27 cellular contexts compared by ENCODE assay signal in genomic region chr12:48237048-48237630, GRCh38. TPM values are rescaled to one million over a fixed set of nuclear protein-coding genes. Genes with fewer than 3 reads are reported as not detected.
DNase-seq lines count a peak whose midpoint lies in the region; ATAC-seq and TF ChIP-seq lines count a peak whose summit lies in the region.
"Had no signal": no experiment of that assay in that cellular context is flagged by ENCODE, and none has a peak within 500 bp of the region (broad histone marks: within the 10 kb centered on the region; RNA-seq: fewer than 3 reads in every experiment).

No MANE protein-coding gene starts in this region.

- no peak overlapping the region for H3K4me2 ChIP-seq in GM23338

- H3K27me3 ChIP-seq in GM23338 (ENCODE audit: insufficient read depth) (no peaks in the 10 kb centered on the region), testis (no peaks in the 10 kb centered on the region)

- TF ChIP-seq CTCF in GM23338 (conservative IDR thresholded peaks at IDR 0.05; ENCODE audit: low read depth in 2 of 2) (no peak), testis (IDR thresholded peaks at IDR 0.05) (no peak)

- intact Hi-C loops in testis (cut with DNase I; ENCODE audit: low total_unique reads): no loop called here

- ATAC-seq in GM23338: no peak

- no peaks in the 10 kb centered on the region for H3K79me2 ChIP-seq in GM23338 (replicated peaks; ENCODE audit: insufficient read depth)

- H3K27ac Mint-ChIP-seq in GM23338: no peak overlapping the region
- H3K27ac Mint-ChIP-seq: IgD-negative memory B cell had no signal

- H3K36me3 Mint-ChIP-seq in GM23338 (ENCODE audit: low read depth): no peaks in the 10 kb centered on the region
- H3K36me3 Mint-ChIP-seq: CD4-positive, alpha-beta memory T cell; IgD-negative memory B cell had no signal

- H4K20me1 ChIP-seq in GM23338 (replicated peaks; ENCODE audit: insufficient read depth): no peaks in the 10 kb centered on the region

- H3K27me3 Mint-ChIP-seq in GM23338 (ENCODE audit: insufficient read depth, low read depth, poor library complexity): no peaks in the 10 kb centered on the region

- H3K9me3 ChIP-seq in mesodermal cell (ENCODE audit: control insufficient read depth, low read length) (peaks cover 4% of the 10 kb centered on the region), testis (no peaks in the 10 kb centered on the region)
- H3K9me3 ChIP-seq: HAP-1 had no signal

- H3K4me1 ChIP-seq in GM23338 (ENCODE audit: insufficient read depth) (peaks cover 6% of the 10 kb centered on the region; the same call in 1 of the 2 replicates), mesodermal cell (ENCODE audit: control insufficient read depth, insufficient read depth, low read length, poor library complexity, severe bottlenecking) (no peaks in the 10 kb centered on the region), testis (peaks cover 7% of the 10 kb centered on the region)
- H3K4me1 ChIP-seq: HAP-1 had no signal

- no peaks in the 10 kb centered on the region for H3K9me2 ChIP-seq in GM23338 (ENCODE audit: insufficient read depth)

- peaks cover 6% of the 10 kb centered on the region for H3K4me1 Mint-ChIP-seq in GM23338
- H3K4me1 Mint-ChIP-seq: CD4-positive, alpha-beta memory T cell; IgD-negative memory B cell had no signal

- H3K4me3 ChIP-seq in GM23338 (no peak overlapping the region), mesodermal cell (ENCODE audit: extremely low read depth, insufficient read depth, low read length, poor library complexity, severe bottlenecking) (no peak overlapping the region), testis (no peak overlapping the region)
- H3K4me3 ChIP-seq: HAP-1 had no signal

- H3K27ac ChIP-seq in GM23338 (ENCODE audit: low read depth) (no peak overlapping the region), mesodermal cell (ENCODE audit: low read depth, low read length, severe bottlenecking) (peak overlapping the region; percentile 20), testis (peak overlapping the region; percentile 38 to 60)
- H3K27ac ChIP-seq: HL-60 had no signal

- H2AFZ ChIP-seq in GM23338: peak overlapping the region; percentile 2; the same call in 1 of the 2 replicates

- no peaks in the 10 kb centered on the region for H3K36me3 ChIP-seq in GM23338 (ENCODE audit: insufficient read depth)
- H3K36me3 ChIP-seq in mesodermal cell (ENCODE audit: control insufficient read depth, insufficient read depth, low read length): no peaks in the 10 kb centered on the region
- H3K36me3 ChIP-seq in testis (ENCODE audit: low read depth, missing control alignments): no peaks in the 10 kb centered on the region
- H3K36me3 ChIP-seq: HAP-1 had no signal

- DNase-seq in GM23338 (ENCODE audit: low spot score) (peak; percentile 48), amniotic epithelial cell (ENCODE audit: low read depth) (peak; percentile 18), testis (peak; percentile 60), nucleus accumbens (lab: John Stamatoyannopoulos, UW) (no peak), NCI-H2171 (lab: John Stamatoyannopoulos, UW) (no peak), foreskin melanocyte (no peak)
- no peak for DNase-seq in activated naive CD4-positive, alpha-beta T cell treated with anti-CD3 and anti-CD28 coated beads, Interleukin-2, amount 50 U/mL, for 16 hours
- DNase-seq: C1 segment of cervical spinal cord; Calu3; CD4-positive, alpha-beta memory T cell; GOT3; NCI-H1048; NCI-H1417; NCI-H1694; NCI-H2029 treated with DMSO at 0.1 percent for 48 hours; NCI-H2227 treated with DMSO at 0.1 percent for 48 hours; NCI-H526 treated with DMSO at 0.1 percent for 48 hours; Right ventricle myocardium superior; RPMI8226 had no signal

- H3K9me3 Mint-ChIP-seq in GM23338: 0 out of 3 replicates have a peak, but pooled peaks cover 9% of the 10 kb centered on the region

- no peaks in the 10 kb centered on the region for H3F3A ChIP-seq in GM23338 (replicated peaks; ENCODE audit: low read depth)

- no peak for TF ChIP-seq POLR2A in testis (IDR thresholded peaks at IDR 0.05)

- 78 to 82% methylated on average over 4 of the region's 5 CpGs for WGBS in mesodermal cell (ENCODE audit: insufficient coverage in 2 of 2), 2 experiments
- 51 to 55% methylated on average over 5 of the region's 5 CpGs for WGBS in testis, 2 donors

- no peak overlapping the region for H3K4me3 Mint-ChIP-seq in GM23338
- H3K4me3 Mint-ChIP-seq: CD4-positive, alpha-beta memory T cell; IgD-negative memory B cell had no signal

TF ChIP-seq in GM23338, 12 proteins besides CTCF, POLR2A, EP300 and RAD21 (continues in another document):
- no peak for TF ChIP-seq REST (IDR thresholded peaks at IDR 0.05; ENCODE audit: unreplicated experiment)

RNA-seq across cellular contexts. Expression of gene OR10AD1, which starts 34.0 kb away (rescaled TPM):
- not detected in 2 replicates for total RNA-seq in GM23338 (2014; rRNA removed; shearing (Covaris generic))
- polyA plus RNA-seq in GM23338 (2016; fragmentation: Nextera tagmentation; extraction: Ambion mirVana) (0.17 TPM in 1 of 2 replicates, not detected in the other), testis (ENCODE audit: insufficient read depth, low read depth, low replicate concordance) (0.66 TPM)
- not detected for polyA plus RNA-seq in mesodermal cell (2013, experiment 1 of 2)
- polyA plus RNA-seq in mesodermal cell (2013, experiment 2 of 2): not detected
- not detected for total RNA-seq in testis
- total RNA-seq: A673; Calu3; CD4-positive, alpha-beta memory T cell; Daoy; NCI-H460; Right ventricle myocardium superior; SK-MEL-5 had no signal
- polyA plus RNA-seq: CD4-positive, alpha-beta memory T cell; IgD-negative memory B cell had no signal

RNA-seq across cellular contexts. Expression of gene CCDC184, which starts 53.7 kb away (rescaled TPM):
- total RNA-seq in GM23338 (2014; rRNA removed; shearing (Covaris generic)): 2.8 and 3.7 TPM in 2 replicates
- polyA plus RNA-seq in GM23338 (2016; fragmentation: Nextera tagmentation; extraction: Ambion mirVana) (1.8 and 2.8 TPM in 2 replicates), testis (ENCODE audit: insufficient read depth, low read depth, low replicate concordance) (7.8 TPM)
- polyA plus RNA-seq in mesodermal cell (2013, experiment 1 of 2): 3.5 TPM
- polyA plus RNA-seq in mesodermal cell (2013, experiment 2 of 2): 4.5 TPM
- total RNA-seq in testis: 1 to 10 TPM; 6.9 to 8.0 TPM

Comparison
In these comparisons a context has a peak if more than half of its experiments do, and no peak if none do; other contexts are left out.
1. DNase-seq: peak in GM23338 (single experiment), amniotic epithelial cell (single experiment) and testis (single experiment); none in nucleus accumbens (0 of 56), NCI-H2171 (single experiment), activated naive CD4-positive, alpha-beta T cell treated with anti-CD3 and anti-CD28 coated beads, Interleukin-2, amount 50 U/mL, for 16 hours (single experiment) and foreskin melanocyte (single experiment).